In the genomic region with DNA sequence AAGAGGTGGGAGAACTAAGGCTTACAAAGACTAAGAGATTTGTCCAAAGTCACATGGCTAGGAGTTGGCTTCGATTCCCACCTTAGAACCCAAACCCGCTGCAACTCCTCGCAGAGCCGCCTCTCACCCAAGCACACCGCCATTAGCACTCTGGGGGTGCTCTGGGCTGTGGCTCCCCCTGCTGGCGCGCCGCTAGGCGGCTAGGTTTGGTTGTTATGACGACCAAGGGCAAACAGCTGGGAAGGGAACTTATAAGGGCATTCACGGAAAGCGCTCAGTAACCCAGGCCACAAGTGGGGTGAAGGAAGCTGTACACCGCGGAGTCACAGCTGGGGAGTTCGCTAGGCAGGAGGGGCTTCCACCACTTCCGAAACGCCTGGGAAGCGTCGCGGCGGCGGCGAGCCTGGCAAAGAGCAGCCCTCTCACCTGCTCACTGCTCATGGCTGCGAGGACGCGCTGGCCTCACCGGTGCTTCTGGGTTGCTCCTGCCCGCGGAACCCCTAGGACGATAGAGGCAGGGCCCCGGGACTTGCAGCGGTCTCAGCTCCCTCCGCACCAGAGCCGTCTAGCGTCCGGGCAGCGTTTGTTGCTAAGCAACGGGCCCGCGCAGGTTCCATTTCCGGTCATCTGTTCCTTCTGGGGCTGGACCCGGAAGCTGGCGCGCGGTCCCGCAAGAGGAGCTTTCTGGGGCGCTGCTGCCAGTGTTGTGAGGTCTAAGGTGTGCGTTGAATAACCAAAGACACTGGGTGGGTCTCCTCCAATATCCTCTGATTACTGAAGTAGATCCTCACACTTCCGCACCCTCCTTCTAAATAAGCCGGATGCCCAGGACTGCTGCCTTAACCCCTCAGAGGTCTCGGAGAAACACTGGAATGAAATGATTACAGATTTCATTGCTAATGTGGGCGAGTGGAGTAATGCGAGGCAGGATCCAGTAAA, we compare ENCODE assay signal across 1 cellular context.
TF ChIP-seq lines count a peak whose summit lies in the region.

A gene (minus strand): TSS at position 567 of the 939 bp plus-strand sequence. CDS start 126 bp downstream, at position 441.

TF ChIP-seq in H1, 55 proteins besides CTCF, POLR2A, EP300 and RAD21 (continued from another document):
- TF ChIP-seq PHF8 (conservative IDR thresholded peaks at IDR 0.05; ENCODE audit: low read depth, low read length) (peak; percentile 60), SP4 (IDR thresholded peaks at IDR 0.05; ENCODE audit: low read length) (no peak), CBX8 (IDR thresholded peaks at IDR 0.05; ENCODE audit: borderline replicate concordance, low read depth, low read length) (no peak), CTBP2 (IDR thresholded peaks at IDR 0.05; ENCODE audit: borderline replicate concordance, insufficient read depth, insufficient read length, low read length) (no peak), KDM4A (IDR thresholded peaks at IDR 0.05; ENCODE audit: low read depth, low read length, severe bottlenecking) (peak; percentile 82), NRF1 (IDR thresholded peaks at IDR 0.05; ENCODE audit: low read depth, low read length) (no peak), POU5F1 (IDR thresholded peaks at IDR 0.05; ENCODE audit: low read depth, low read length) (no peak), TCF12 (IDR thresholded peaks at IDR 0.05; ENCODE audit: low read depth, low read length) (no peak), CREB1 (IDR thresholded peaks at IDR 0.05) (0 out of 2 replicates have a peak, but pooled peaks have one; percentile 2), BRCA1 (IDR thresholded peaks at IDR 0.05; ENCODE audit: low read depth, low read length) (no peak), NANOG (IDR thresholded peaks at IDR 0.05; ENCODE audit: insufficient read depth, low read depth, low read length, poor library complexity, severe bottlenecking) (no peak), YY1 (IDR thresholded peaks at IDR 0.05; ENCODE audit: low read depth, low read length) (peak; percentile 98), POLR2AphosphoS5 (IDR thresholded peaks at IDR 0.05; ENCODE audit: low read depth, low read length) (no peak), SUZ12 (IDR thresholded peaks at IDR 0.05; ENCODE audit: low read length) (no peak), SIX5 (IDR thresholded peaks at IDR 0.05; ENCODE audit: low read depth, low read length) (no peak), MAFK (IDR thresholded peaks at IDR 0.05; ENCODE audit: low read depth, low read length) (no peak), CHD2 (IDR thresholded peaks at IDR 0.05; ENCODE audit: low read length) (no peak), CHD1 (IDR thresholded peaks at IDR 0.05; ENCODE audit: low read depth, low read length) (no peak), RFX5 (IDR thresholded peaks at IDR 0.05; ENCODE audit: borderline replicate concordance, low read depth, low read length) (no peak), CEBPB (IDR thresholded peaks at IDR 0.05; ENCODE audit: low read depth, low read length) (no peak), ASH2L (IDR thresholded peaks at IDR 0.05; ENCODE audit: low read length) (peak; percentile 79), EZH2 (IDR thresholded peaks at IDR 0.05; ENCODE audit: low read depth, low read length, severe bottlenecking) (no peak), SP2 (IDR thresholded peaks at IDR 0.05; ENCODE audit: low read length) (no peak), SP1 (IDR thresholded peaks at IDR 0.05; ENCODE audit: low read depth, low read length) (0 out of 2 replicates have a peak, but pooled peaks have one; percentile 18), BCL11A (IDR thresholded peaks at IDR 0.05; ENCODE audit: low read depth in 2 of 2, low read length in 2 of 2) (no peak), FOSL1 (IDR thresholded peaks at IDR 0.05; ENCODE audit: insufficient read depth, low read depth, low read length) (no peak), JUN (IDR thresholded peaks at IDR 0.05; ENCODE audit: low read depth, low read length) (no peak), SIN3A (conservative IDR thresholded peaks at IDR 0.05 in 1 of 2, IDR thresholded peaks at IDR 0.05 in 1 of 2; ENCODE audit: low read depth in 1 of 2, low read length in 2 of 2) (peak; percentile 81 to 98), HDAC6 (IDR thresholded peaks at IDR 0.05; ENCODE audit: low read depth, low read length) (no peak), HDAC2 (IDR thresholded peaks at IDR 0.05; ENCODE audit: borderline replicate concordance in 1 of 2, low read depth in 2 of 2, low read length in 2 of 2) (peak; percentile 47 to 100; a peak in 3 of 4 replicates), SRF (IDR thresholded peaks at IDR 0.05; ENCODE audit: low read depth, low read length) (no peak; the same call in 1 of the 2 replicates), ZNF274 (IDR thresholded peaks at IDR 0.05; ENCODE audit: borderline replicate concordance, extremely low read depth, low read length) (no peak), TAF7 (optimal IDR thresholded peaks at IDR 0.05; ENCODE audit: borderline replicate concordance, low read depth, low read length) (no peak), JUND (IDR thresholded peaks at IDR 0.05; ENCODE audit: low read length) (no peak), SIRT6 (IDR thresholded peaks at IDR 0.05; ENCODE audit: low read length) (no peak), GABPA (IDR thresholded peaks at IDR 0.05; ENCODE audit: borderline replicate concordance, insufficient read depth, low read length) (peak; percentile 87), KDM1A (IDR thresholded peaks at IDR 0.05; ENCODE audit: borderline replicate concordance, low read length) (no peak), TBP (IDR thresholded peaks at IDR 0.05; ENCODE audit: low read depth, low read length) (0 out of 2 replicates have a peak, but pooled peaks have one; percentile 13), TEAD4 (IDR thresholded peaks at IDR 0.05; ENCODE audit: low read depth, low read length) (no peak), RNF2 (IDR thresholded peaks at IDR 0.05; ENCODE audit: borderline replicate concordance, low read depth, low read length, missing control alignments, poor library complexity, severe bottlenecking) (no peak), RBBP5 (IDR thresholded peaks at IDR 0.05; ENCODE audit: borderline replicate concordance, low read depth, low read length) (peak; percentile 73; the same call in 1 of the 2 replicates), KDM5A (IDR thresholded peaks at IDR 0.05; ENCODE audit: low read length) (no peak)
- TF ChIP-seq, protein P1, sequence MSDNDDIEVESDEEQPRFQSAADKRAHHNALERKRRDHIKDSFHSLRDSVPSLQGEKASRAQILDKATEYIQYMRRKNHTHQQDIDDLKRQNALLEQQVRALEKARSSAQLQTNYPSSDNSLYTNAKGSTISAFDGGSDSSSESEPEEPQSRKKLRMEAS (IDR thresholded peaks at IDR 0.05), result peak; percentile 82
- TF ChIP-seq, protein P2, sequence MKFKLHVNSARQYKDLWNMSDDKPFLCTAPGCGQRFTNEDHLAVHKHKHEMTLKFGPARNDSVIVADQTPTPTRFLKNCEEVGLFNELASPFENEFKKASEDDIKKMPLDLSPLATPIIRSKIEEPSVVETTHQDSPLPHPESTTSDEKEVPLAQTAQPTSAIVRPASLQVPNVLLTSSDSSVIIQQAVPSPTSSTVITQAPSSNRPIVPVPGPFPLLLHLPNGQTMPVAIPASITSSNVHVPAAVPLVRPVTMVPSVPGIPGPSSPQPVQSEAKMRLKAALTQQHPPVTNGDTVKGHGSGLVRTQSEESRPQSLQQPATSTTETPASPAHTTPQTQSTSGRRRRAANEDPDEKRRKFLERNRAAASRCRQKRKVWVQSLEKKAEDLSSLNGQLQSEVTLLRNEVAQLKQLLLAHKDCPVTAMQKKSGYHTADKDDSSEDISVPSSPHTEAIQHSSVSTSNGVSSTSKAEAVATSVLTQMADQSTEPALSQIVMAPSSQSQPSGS (IDR thresholded peaks at IDR 0.05; ENCODE audit: low read length), result no peak
- TF ChIP-seq, protein P3, sequence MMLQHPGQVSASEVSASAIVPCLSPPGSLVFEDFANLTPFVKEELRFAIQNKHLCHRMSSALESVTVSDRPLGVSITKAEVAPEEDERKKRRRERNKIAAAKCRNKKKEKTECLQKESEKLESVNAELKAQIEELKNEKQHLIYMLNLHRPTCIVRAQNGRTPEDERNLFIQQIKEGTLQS (IDR thresholded peaks at IDR 0.05; ENCODE audit: insufficient read depth, low read depth, low read length), result no peak
- TF ChIP-seq, protein P4, sequence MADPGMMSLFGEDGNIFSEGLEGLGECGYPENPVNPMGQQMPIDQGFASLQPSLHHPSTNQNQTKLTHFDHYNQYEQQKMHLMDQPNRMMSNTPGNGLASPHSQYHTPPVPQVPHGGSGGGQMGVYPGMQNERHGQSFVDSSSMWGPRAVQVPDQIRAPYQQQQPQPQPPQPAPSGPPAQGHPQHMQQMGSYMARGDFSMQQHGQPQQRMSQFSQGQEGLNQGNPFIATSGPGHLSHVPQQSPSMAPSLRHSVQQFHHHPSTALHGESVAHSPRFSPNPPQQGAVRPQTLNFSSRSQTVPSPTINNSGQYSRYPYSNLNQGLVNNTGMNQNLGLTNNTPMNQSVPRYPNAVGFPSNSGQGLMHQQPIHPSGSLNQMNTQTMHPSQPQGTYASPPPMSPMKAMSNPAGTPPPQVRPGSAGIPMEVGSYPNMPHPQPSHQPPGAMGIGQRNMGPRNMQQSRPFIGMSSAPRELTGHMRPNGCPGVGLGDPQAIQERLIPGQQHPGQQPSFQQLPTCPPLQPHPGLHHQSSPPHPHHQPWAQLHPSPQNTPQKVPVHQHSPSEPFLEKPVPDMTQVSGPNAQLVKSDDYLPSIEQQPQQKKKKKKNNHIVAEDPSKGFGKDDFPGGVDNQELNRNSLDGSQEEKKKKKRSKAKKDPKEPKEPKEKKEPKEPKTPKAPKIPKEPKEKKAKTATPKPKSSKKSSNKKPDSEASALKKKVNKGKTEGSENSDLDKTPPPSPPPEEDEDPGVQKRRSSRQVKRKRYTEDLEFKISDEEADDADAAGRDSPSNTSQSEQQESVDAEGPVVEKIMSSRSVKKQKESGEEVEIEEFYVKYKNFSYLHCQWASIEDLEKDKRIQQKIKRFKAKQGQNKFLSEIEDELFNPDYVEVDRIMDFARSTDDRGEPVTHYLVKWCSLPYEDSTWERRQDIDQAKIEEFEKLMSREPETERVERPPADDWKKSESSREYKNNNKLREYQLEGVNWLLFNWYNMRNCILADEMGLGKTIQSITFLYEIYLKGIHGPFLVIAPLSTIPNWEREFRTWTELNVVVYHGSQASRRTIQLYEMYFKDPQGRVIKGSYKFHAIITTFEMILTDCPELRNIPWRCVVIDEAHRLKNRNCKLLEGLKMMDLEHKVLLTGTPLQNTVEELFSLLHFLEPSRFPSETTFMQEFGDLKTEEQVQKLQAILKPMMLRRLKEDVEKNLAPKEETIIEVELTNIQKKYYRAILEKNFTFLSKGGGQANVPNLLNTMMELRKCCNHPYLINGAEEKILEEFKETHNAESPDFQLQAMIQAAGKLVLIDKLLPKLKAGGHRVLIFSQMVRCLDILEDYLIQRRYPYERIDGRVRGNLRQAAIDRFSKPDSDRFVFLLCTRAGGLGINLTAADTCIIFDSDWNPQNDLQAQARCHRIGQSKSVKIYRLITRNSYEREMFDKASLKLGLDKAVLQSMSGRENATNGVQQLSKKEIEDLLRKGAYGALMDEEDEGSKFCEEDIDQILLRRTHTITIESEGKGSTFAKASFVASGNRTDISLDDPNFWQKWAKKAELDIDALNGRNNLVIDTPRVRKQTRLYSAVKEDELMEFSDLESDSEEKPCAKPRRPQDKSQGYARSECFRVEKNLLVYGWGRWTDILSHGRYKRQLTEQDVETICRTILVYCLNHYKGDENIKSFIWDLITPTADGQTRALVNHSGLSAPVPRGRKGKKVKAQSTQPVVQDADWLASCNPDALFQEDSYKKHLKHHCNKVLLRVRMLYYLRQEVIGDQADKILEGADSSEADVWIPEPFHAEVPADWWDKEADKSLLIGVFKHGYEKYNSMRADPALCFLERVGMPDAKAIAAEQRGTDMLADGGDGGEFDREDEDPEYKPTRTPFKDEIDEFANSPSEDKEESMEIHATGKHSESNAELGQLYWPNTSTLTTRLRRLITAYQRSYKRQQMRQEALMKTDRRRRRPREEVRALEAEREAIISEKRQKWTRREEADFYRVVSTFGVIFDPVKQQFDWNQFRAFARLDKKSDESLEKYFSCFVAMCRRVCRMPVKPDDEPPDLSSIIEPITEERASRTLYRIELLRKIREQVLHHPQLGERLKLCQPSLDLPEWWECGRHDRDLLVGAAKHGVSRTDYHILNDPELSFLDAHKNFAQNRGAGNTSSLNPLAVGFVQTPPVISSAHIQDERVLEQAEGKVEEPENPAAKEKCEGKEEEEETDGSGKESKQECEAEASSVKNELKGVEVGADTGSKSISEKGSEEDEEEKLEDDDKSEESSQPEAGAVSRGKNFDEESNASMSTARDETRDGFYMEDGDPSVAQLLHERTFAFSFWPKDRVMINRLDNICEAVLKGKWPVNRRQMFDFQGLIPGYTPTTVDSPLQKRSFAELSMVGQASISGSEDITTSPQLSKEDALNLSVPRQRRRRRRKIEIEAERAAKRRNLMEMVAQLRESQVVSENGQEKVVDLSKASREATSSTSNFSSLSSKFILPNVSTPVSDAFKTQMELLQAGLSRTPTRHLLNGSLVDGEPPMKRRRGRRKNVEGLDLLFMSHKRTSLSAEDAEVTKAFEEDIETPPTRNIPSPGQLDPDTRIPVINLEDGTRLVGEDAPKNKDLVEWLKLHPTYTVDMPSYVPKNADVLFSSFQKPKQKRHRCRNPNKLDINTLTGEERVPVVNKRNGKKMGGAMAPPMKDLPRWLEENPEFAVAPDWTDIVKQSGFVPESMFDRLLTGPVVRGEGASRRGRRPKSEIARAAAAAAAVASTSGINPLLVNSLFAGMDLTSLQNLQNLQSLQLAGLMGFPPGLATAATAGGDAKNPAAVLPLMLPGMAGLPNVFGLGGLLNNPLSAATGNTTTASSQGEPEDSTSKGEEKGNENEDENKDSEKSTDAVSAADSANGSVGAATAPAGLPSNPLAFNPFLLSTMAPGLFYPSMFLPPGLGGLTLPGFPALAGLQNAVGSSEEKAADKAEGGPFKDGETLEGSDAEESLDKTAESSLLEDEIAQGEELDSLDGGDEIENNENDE (IDR thresholded peaks at IDR 0.05; ENCODE audit: insufficient replicate concordance, low read length), result no peak
- TF ChIP-seq, protein P5, sequence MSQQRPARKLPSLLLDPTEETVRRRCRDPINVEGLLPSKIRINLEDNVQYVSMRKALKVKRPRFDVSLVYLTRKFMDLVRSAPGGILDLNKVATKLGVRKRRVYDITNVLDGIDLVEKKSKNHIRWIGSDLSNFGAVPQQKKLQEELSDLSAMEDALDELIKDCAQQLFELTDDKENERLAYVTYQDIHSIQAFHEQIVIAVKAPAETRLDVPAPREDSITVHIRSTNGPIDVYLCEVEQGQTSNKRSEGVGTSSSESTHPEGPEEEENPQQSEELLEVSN (IDR thresholded peaks at IDR 0.05), result peak; percentile 90
